29 cellular contexts compared by ENCODE assay signal in genomic region chr5:93267736-93268135, GRCh38.
"Had no signal": no experiment of that assay in that cellular context is flagged by ENCODE, and none has a peak within 500 bp of the region (broad histone marks: within the 10 kb centered on the region; RNA-seq: fewer than 3 reads in every experiment).

No MANE protein-coding gene starts in this region.

- H3K36me3 Mint-ChIP-seq: natural killer cell had no signal

- H3K36me3 ChIP-seq: left lung, lower lobe of right lung, neural progenitor cell, ovary, right atrium auricular region, right lobe of liver, suprapubic skin, thoracic aorta, tibial artery, upper lobe of right lung had no signal

- FAIRE-seq: islet of Langerhans, urothelium cell line had no signal

- H3K4me2 ChIP-seq: neural progenitor cell, smooth muscle cell had no signal

- ATAC-seq: left colon, left lung, lower lobe of right lung, natural killer cell, right lobe of liver had no signal

- H3K27me3 ChIP-seq: left lung, neural progenitor cell, ovary, right atrium auricular region, right lobe of liver, suprapubic skin, tibial artery, upper lobe of right lung had no signal

- H3K9ac ChIP-seq: neural progenitor cell had no signal

- H3K27ac Mint-ChIP-seq: immature natural killer cell; naive B cell; natural killer cell; nephron progenitor cell; neural progenitor cell; progenitor cell of endocrine pancreas; stimulated activated naive CD8-positive, alpha-beta T cell treated with anti-CD3 and anti-CD28 coated beads, Interleukin-15, Interleukin-2, amounts not matched to agents 100 ng/mL and 50 ng/mL, for 24 hours had no signal

- H3K4me1 Mint-ChIP-seq: immature natural killer cell, naive B cell, natural killer cell, neural progenitor cell had no signal

- H3K4me3 ChIP-seq: left lung, lower lobe of right lung, neural progenitor cell, ovary, right atrium auricular region, right lobe of liver, smooth muscle cell, suprapubic skin, thoracic aorta, tibial artery, upper lobe of right lung had no signal

- DNase-seq: hippocampal formation; immature natural killer cell; left colon; lower lobe of right lung; mammary epithelial cell; mesenchymal stem cell; naive B cell; natural killer cell; nephron progenitor cell; ovary; right lobe of liver; stimulated activated CD4-positive, alpha-beta T cell treated with anti-CD3 and anti-CD28 coated beads, Interleukin-12 subunit alpha, Interleukin-12 subunit beta, amount 100 ng/mL, for 4 hours; stimulated activated CD4-positive, alpha-beta T cell treated with anti-CD3 and anti-CD28 coated beads, Interleukin-15, amount 100 ng/mL, for 24 hours; stimulated activated CD4-positive, alpha-beta T cell treated with anti-CD3 and anti-CD28 coated beads, Interleukin-2, amount 100 ng/mL, for 24 hours; stimulated activated CD4-positive, alpha-beta T cell treated with anti-CD3 and anti-CD28 coated beads, Interleukin-4, amount 100 ng/mL, for 1 hour; stimulated activated naive CD4-positive, alpha-beta T cell; trophoblast cell; upper lobe of right lung had no signal

- H2AFZ ChIP-seq: neural progenitor cell had no signal

- H3K4me3 Mint-ChIP-seq: immature natural killer cell; naive B cell; natural killer cell; nephron progenitor cell; neural progenitor cell; stimulated activated naive CD8-positive, alpha-beta T cell treated with anti-CD3 and anti-CD28 coated beads, Interleukin-15, Interleukin-2, amounts not matched to agents 100 ng/mL and 50 ng/mL, for 24 hours had no signal

- H3K27ac ChIP-seq: left lung, lower lobe of right lung, neural progenitor cell, ovary, right atrium auricular region, right lobe of liver, suprapubic skin, thoracic aorta, tibial artery, upper lobe of right lung had no signal

- H3K9me3 ChIP-seq: lower lobe of right lung, ovary, right atrium auricular region, right lobe of liver, suprapubic skin, thoracic aorta, upper lobe of right lung had no signal

- H3K4me1 ChIP-seq: left lung, lower lobe of right lung, neural progenitor cell, right atrium auricular region, right lobe of liver, suprapubic skin, tibial artery, upper lobe of right lung had no signal
